ENCODE assay signal across 1 cellular context in genomic region chr16:50284131-50284911, GRCh38.
TF ChIP-seq lines count a peak whose summit lies in the region.

No MANE protein-coding gene starts in this region.

TF ChIP-seq in GM12878, 131 proteins besides CTCF, POLR2A, EP300 and RAD21:
- TF ChIP-seq E2F8 (IDR thresholded peaks at IDR 0.05; ENCODE audit: low read depth, partially characterized antibody) (no peak), BHLHE40 (IDR thresholded peaks at IDR 0.05; ENCODE audit: borderline replicate concordance in 1 of 2, low read depth in 2 of 2, low read length in 1 of 2) (peak in 1 of 2 experiments; percentile 73; a peak in 2 of 4 replicates), MYC (IDR thresholded peaks at IDR 0.05; ENCODE audit: insufficient read depth, insufficient read length, insufficient replicate concordance, low read length, severe bottlenecking) (peak; percentile 17)
